9 cellular contexts compared by ENCODE assay signal in the genomic region with DNA sequence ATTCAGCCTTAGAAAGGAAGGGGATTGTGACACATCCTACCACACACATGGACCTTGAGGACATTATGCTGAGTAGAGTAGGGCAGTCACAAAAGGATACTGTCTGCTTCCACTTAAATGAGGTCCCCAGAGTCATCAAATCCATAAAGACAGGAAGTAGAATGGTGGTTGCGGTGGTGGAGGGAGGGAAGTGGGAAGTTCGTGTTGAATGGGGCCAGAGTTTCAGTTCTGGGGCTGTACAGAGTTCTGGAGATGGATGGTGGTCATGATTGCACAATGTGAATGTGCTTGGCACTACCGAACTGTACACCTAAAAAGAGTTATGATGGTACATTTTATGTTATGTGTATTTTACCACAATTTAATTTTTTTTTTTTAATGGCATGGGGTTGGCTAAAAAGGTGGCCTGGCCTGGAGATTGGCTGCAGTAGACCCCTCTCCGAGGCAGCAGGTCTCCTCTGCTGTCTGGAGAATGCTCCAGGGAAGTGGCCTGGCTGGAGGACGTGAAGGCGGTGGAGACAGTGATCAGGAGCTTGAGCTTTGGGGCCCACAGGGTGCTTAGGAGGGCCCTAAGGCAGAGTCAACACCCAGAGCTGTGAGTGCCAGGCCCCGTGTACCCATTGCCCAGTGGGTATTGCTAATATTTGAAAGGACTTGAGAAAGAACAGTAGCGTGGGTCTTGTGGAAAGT. TPM values are rescaled to one million over a fixed set of nuclear protein-coding genes. Genes with fewer than 3 reads are reported as not detected.
DNase-seq lines count a peak whose midpoint lies in the region; ATAC-seq and TF ChIP-seq lines count a peak whose summit lies in the region.
"Had no signal": no experiment of that assay in that cellular context is flagged by ENCODE, and none has a peak within 500 bp of the region (broad histone marks: within the 10 kb centered on the region; RNA-seq: fewer than 3 reads in every experiment).

No MANE protein-coding gene starts in this region.

- peaks cover 14 to 16% of the 10 kb centered on the region in 2 donors for H3K4me1 ChIP-seq in gastrocnemius medialis

- H3K9me3 ChIP-seq in gastrocnemius medialis, result no peaks in the 10 kb centered on the region
- H3K9me3 ChIP-seq: ovary had no signal

- peak overlapping the region; percentile 70 to 90 (median 86) for H3K27ac ChIP-seq in gastrocnemius medialis
- H3K27ac ChIP-seq: ovary had no signal

- DNase-seq in HFFc6 (no peak), T-cell (no peak), glutamatergic neuron (no peak), gastrocnemius medialis (no peak), NCI-H1105 treated with DMSO at 0.1 percent for 48 hours (lab: John Stamatoyannopoulos, UW) (no peak), germinal center (ENCODE audit: low spot score) (no peak), D341Med (ENCODE audit: low spot score) (no peak)

- H3K4me3 ChIP-seq in gastrocnemius medialis, result no peak overlapping the region
- H3K4me3 ChIP-seq: ovary had no signal

- H3K27me3 ChIP-seq in gastrocnemius medialis, result no peaks in the 10 kb centered on the region
- H3K27me3 ChIP-seq: ovary had no signal

- intact Hi-C loops in gastrocnemius medialis (cut with DNase I; ENCODE audit: low total_unique reads), result loop anchor here (10.0 kb wide), 1 partner anchor 49 kb away; no protein-coding TSS in a partner anchor

- peaks cover 34% of the 10 kb centered on the region for H3K4me1 Mint-ChIP-seq in HFFc6 (ENCODE audit: low read depth)
- H3K4me1 Mint-ChIP-seq in T-cell, result peaks cover 9 to 22% (median 14%) of the 10 kb centered on the region in 3 donors
- H3K4me1 Mint-ChIP-seq in glutamatergic neuron (ENCODE audit: low read depth, unreplicated experiment), result no peaks in the 10 kb centered on the region

- H3K36me3 ChIP-seq in gastrocnemius medialis, result peaks cover 0 to 78% of the 10 kb centered on the region in 2 donors
- H3K36me3 ChIP-seq: ovary had no signal

- H3K36me3 Mint-ChIP-seq in HFFc6 (ENCODE audit: low read depth) (peaks cover 34% of the 10 kb centered on the region), T-cell (peaks cover 41% of the 10 kb centered on the region), glutamatergic neuron (ENCODE audit: unreplicated experiment) (no peaks in the 10 kb centered on the region)

- H3K27me3 Mint-ChIP-seq in HFFc6 (ENCODE audit: insufficient read depth) (no peaks in the 10 kb centered on the region; the same call in 1 of the 2 replicates), T-cell (no peaks in the 10 kb centered on the region), glutamatergic neuron (ENCODE audit: unreplicated experiment) (peaks cover 2% of the 10 kb centered on the region)

- H3K4me3 Mint-ChIP-seq in HFFc6 (no peak overlapping the region; the same call in 1 of the 2 replicates), T-cell (no peak overlapping the region), glutamatergic neuron (ENCODE audit: unreplicated experiment) (no peak overlapping the region)

- ATAC-seq in T-cell (replicated peaks in 1 of 4) (no peak), gastrocnemius medialis (no peak), GM18519 (IDR thresholded peaks at IDR 0.05; ENCODE audit: low FRiP score, unreplicated experiment) (no peak)

- POLR2A ChIA-PET in T-cell (lab: Charles Lee), result no interaction called here

- TF ChIP-seq POLR2A in gastrocnemius medialis (IDR thresholded peaks at IDR 0.05), result no peak

- TF ChIP-seq CTCF in HFFc6 (IDR thresholded peaks at IDR 0.05) (no peak), glutamatergic neuron (IDR thresholded peaks at IDR 0.05; ENCODE audit: partially characterized antibody, unreplicated experiment) (no peak), gastrocnemius medialis (IDR thresholded peaks at IDR 0.05 in 4 of 5, conservative IDR thresholded peaks at IDR 0.05 in 1 of 5) (no peak)

- CTCF ChIA-PET in T-cell (lab: Charles Lee), result interaction anchor here in 1 of 2 donors (1.3 kb wide), 1 partner anchor 49 kb away, joined by 4 read pairs; no protein-coding TSS in a partner anchor

- H3K27ac Mint-ChIP-seq in HFFc6, result peak overlapping the region; percentile 47
- H3K27ac Mint-ChIP-seq in T-cell, result peak overlapping the region; percentile 69 to 81
- peak overlapping the region; percentile 38 for H3K27ac Mint-ChIP-seq in glutamatergic neuron (ENCODE audit: unreplicated experiment)

- H3K9me3 Mint-ChIP-seq in HFFc6 (no peaks in the 10 kb centered on the region), T-cell (no peaks in the 10 kb centered on the region), glutamatergic neuron (ENCODE audit: unreplicated experiment) (peaks cover 5% of the 10 kb centered on the region)

- in situ Hi-C loops in gastrocnemius medialis (cut with MboI; ENCODE audit: low sequenced_read_pairs in 4 of 4), result loop anchor here in 2 of 4 donors (25.0 kb wide), 2 partner anchors 96 to 496 kb away; no protein-coding TSS in a partner anchor

RNA-seq across cellular contexts. Expression of a gene that starts 30.4 kb away (rescaled TPM):
- 10 to 100 TPM; 51.2 to 68.6 (median 64.2) TPM for total RNA-seq in HFFc6 (2021; fragmentation: NEBNext Ultra II Directional; extraction: Animal tissue kit (Norgen Biotek cat#: 25700))
- total RNA-seq in T-cell (10 to 100 TPM; 14.2 to 28.3 (median 22.5) TPM), glutamatergic neuron (ENCODE audit: unreplicated experiment) (9.6 TPM), gastrocnemius medialis (10 to 100 TPM; 13.9 to 27.6 (median 24.2) TPM)

RNA-seq across cellular contexts. Expression of a gene that starts 46.2 kb away (rescaled TPM):
- 10 to 100 TPM; 22.9 to 30.3 (median 24.5) TPM for total RNA-seq in HFFc6 (2021; fragmentation: NEBNext Ultra II Directional; extraction: Animal tissue kit (Norgen Biotek cat#: 25700))
- total RNA-seq in T-cell (10 to 100 TPM; 47.0 to 98.9 (median 73.4) TPM), glutamatergic neuron (ENCODE audit: unreplicated experiment) (37.5 TPM), gastrocnemius medialis (10 to 100 TPM; 33.2 to 47.1 (median 44.6) TPM)

RNA-seq across cellular contexts. Expression of a gene that starts 57.9 kb away (rescaled TPM):
- total RNA-seq in HFFc6 (2021; fragmentation: NEBNext Ultra II Directional; extraction: Animal tissue kit (Norgen Biotek cat#: 25700)), result 1 to 10 TPM in 5 of 6 experiments, under 1 TPM in 1; 0.91 to 2.2 (median 1.2) TPM
- total RNA-seq in T-cell, result 1 to 10 TPM in 1 of 5 donors, under 1 TPM in 3, not detected in 1; 0.53 to 1.2 (median 0.75) TPM
- total RNA-seq in glutamatergic neuron (ENCODE audit: unreplicated experiment), result 5.3 TPM
- total RNA-seq in gastrocnemius medialis, result 1 to 10 TPM; 1.5 to 3.4 (median 2.5) TPM
